Comparison of ENCODE assay signal across 1 cellular context in the genomic region with DNA sequence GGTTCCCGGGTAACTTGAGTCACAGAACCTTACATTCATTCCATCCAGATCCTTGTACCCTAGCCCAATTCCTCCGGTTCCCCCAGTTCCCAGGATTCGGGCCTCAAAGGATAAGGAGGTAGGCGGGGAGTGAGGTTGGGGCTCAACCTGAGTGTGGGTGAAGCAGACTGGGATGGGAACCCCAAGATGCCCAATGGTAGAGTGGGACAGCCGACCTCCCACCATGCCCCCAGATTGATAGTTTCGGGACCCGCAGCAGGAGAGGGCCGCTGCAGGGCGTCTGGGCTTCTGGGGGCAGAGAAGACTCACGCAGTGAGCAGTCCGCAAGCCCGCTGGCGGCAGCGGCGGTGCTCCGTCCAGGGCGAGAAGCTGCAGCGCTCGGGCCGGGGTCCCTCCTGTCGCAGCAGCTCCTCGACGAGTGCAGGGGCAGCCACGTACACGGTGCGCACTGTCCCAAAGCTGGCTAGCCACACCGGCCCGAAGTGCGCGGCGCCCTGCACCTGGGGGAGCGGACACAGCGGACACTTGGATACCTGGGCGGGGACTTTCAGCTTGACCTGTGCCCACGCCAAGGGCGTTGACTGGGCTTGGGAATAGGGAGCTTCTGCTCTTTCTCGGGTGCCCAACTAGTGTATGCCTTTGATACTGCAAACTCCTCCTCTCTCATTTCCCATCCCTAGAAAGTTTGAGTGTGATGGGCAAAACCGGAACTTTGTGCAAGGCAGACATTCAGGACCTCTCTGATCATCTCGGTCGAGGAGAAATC.
A peak's percentile ranks its signal among the peaks of the same experiment; 100 is the strongest.
TF ChIP-seq lines count a peak whose summit lies in the region.

No MANE protein-coding gene starts in this region.

TF ChIP-seq in GM12878, 131 proteins besides CTCF, POLR2A, EP300 and RAD21:
- TF ChIP-seq EZH2 (IDR thresholded peaks at IDR 0.05; ENCODE audit: borderline replicate concordance, control insufficient read depth, low read depth, low read length) (0 out of 2 replicates have a peak, but pooled peaks have one; percentile 16), STAT1 (conservative IDR thresholded peaks at IDR 0.05) (no peak)
